Comparison of ENCODE assay signal across 8 cellular contexts in the genomic region with DNA sequence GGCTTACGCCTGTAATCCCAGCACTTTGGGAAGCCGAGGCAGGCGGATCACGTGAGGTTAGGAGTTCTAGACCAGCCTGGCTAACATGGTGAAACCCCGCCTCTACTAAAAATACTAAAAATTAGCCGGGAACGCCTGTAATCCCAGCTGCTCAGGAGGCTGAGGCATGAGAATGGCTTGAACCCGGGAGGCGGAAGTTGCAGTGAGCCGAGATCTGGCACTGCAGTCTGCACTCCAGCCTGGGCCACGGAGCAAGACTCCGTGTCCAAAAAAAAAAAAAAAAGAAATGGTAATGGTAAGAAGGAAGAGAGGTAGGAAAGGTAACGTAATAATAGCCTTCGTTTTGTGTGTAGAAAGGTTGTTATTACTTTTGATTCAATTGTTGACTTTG. TPM values are rescaled to one million over a fixed set of nuclear protein-coding genes. Genes with fewer than 3 reads are reported as not detected.
DNase-seq lines count a peak whose midpoint lies in the region; ATAC-seq, FAIRE-seq and TF ChIP-seq lines count a peak whose summit lies in the region.

No MANE protein-coding gene starts in this region.

- H3K27me3 Mint-ChIP-seq in activated naive CD8-positive, alpha-beta T cell treated with anti-CD3 and anti-CD28 coated beads, Interleukin-2, amount 50 U/mL, for 24 hours, result no peaks in the 10 kb centered on the region

- H3K27me3 ChIP-seq in heart left ventricle (no peaks in the 10 kb centered on the region), left lung (no peaks in the 10 kb centered on the region), tibial nerve (no peaks in the 10 kb centered on the region)

- TF ChIP-seq EP300 in tibial nerve (IDR thresholded peaks at IDR 0.05), result no peak

- H3K9me3 ChIP-seq in heart left ventricle (no peaks in the 10 kb centered on the region), left lung (no peaks in the 10 kb centered on the region), tibial nerve (no peaks in the 10 kb centered on the region)

- peaks cover 0 to 44% (median 43%) of the 10 kb centered on the region in 9 donors for H3K36me3 ChIP-seq in heart left ventricle
- peaks cover 0 to 37% of the 10 kb centered on the region in 2 donors for H3K36me3 ChIP-seq in left lung
- H3K36me3 ChIP-seq in tibial nerve, result peaks cover 0 to 39% (median 13%) of the 10 kb centered on the region in 3 donors

- 13 to 17% (median 14%) methylated on average over 14 of the region's 14 CpGs for WGBS in heart left ventricle, 4 donors
- 12 to 16% methylated on average over 14 of the region's 14 CpGs for WGBS in tibial nerve, 2 donors

- peaks cover 26% of the 10 kb centered on the region for H3K4me1 Mint-ChIP-seq in activated naive CD8-positive, alpha-beta T cell treated with anti-CD3 and anti-CD28 coated beads, Interleukin-2, amount 50 U/mL, for 24 hours

- H3K9me3 Mint-ChIP-seq in activated naive CD8-positive, alpha-beta T cell treated with anti-CD3 and anti-CD28 coated beads, Interleukin-2, amount 50 U/mL, for 24 hours, result no peaks in the 10 kb centered on the region

- peak overlapping the region; percentile 82 for H3K27ac Mint-ChIP-seq in activated naive CD8-positive, alpha-beta T cell treated with anti-CD3 and anti-CD28 coated beads, Interleukin-2, amount 50 U/mL, for 24 hours

- H3K4me1 ChIP-seq in heart left ventricle (peaks cover 5 to 26% (median 17%) of the 10 kb centered on the region in 12 donors), left lung (peaks cover 0 to 17% of the 10 kb centered on the region in 2 donors), tibial nerve (peaks cover 3 to 23% (median 10%) of the 10 kb centered on the region in 4 donors)

- peak overlapping the region; percentile 93 for H3K4me3 Mint-ChIP-seq in activated naive CD8-positive, alpha-beta T cell treated with anti-CD3 and anti-CD28 coated beads, Interleukin-2, amount 50 U/mL, for 24 hours

- DNase-seq in heart left ventricle (no peak), left ventricle myocardium superior (no peak), left lung (no peak), tibial nerve (ENCODE audit: low spot score in 2 of 2) (no peak), frontal cortex (ENCODE audit: low spot score in 2 of 2) (no peak), NCI-H446 treated with DMSO at 0.1 percent for 48 hours (lab: John Stamatoyannopoulos, UW) (no peak)
- no peak for DNase-seq in activated naive CD8-positive, alpha-beta T cell treated with anti-CD3 and anti-CD28 coated beads, Interleukin-2, amount 50 U/mL, for 24 hours

- no peak for FAIRE-seq in frontal cortex (lab: Jason Lieb, UNC)

- H3K27ac ChIP-seq in heart left ventricle (peak overlapping the region in 9 of 12 donors; percentile 94 to 99 (median 97)), left lung (peak overlapping the region; percentile 87 to 93), tibial nerve (peak overlapping the region in 3 of 4 donors; percentile 92 to 97 (median 97))

- intact Hi-C loops in heart left ventricle (cut with DNase I), result loop anchor here in 7 of 10 donors (2.0 to 10.0 kb wide), 8 partner anchors 38 to 237 kb away; a partner anchor contains a TSS
- intact Hi-C loops in left ventricle myocardium superior (cut with micrococcal nuclease), result no loop called here
- intact Hi-C loops in left lung (cut with DNase I), result no loop called here

- TF ChIP-seq POLR2A in heart left ventricle (IDR thresholded peaks at IDR 0.05), result no peak
- TF ChIP-seq POLR2A in tibial nerve (IDR thresholded peaks at IDR 0.05), result no peak

- H3K4me3 ChIP-seq in heart left ventricle, result peak overlapping the region; percentile 73 to 99 (median 94)
- peak overlapping the region; percentile 97 to 100 for H3K4me3 ChIP-seq in left lung
- H3K4me3 ChIP-seq in tibial nerve, result peak overlapping the region; percentile 75 to 93 (median 86)

- ATAC-seq in heart left ventricle (no peak), left ventricle myocardium superior (no peak), left lung (no peak), HG03280 (IDR thresholded peaks at IDR 0.05; ENCODE audit: unreplicated experiment) (no peak)
- no peak for ATAC-seq in activated naive CD8-positive, alpha-beta T cell treated with anti-CD3 and anti-CD28 coated beads, Interleukin-2, amount 50 U/mL, for 24 hours

- H3K36me3 Mint-ChIP-seq in activated naive CD8-positive, alpha-beta T cell treated with anti-CD3 and anti-CD28 coated beads, Interleukin-2, amount 50 U/mL, for 24 hours (ENCODE audit: low read depth), result peaks cover 41% of the 10 kb centered on the region

- no peak for TF ChIP-seq CTCF in heart left ventricle (IDR thresholded peaks at IDR 0.05)
- no peak for TF ChIP-seq CTCF in left lung (IDR thresholded peaks at IDR 0.05)
- no peak for TF ChIP-seq CTCF in tibial nerve (IDR thresholded peaks at IDR 0.05)

RNA-seq across cellular contexts. Expression of a gene that starts 1.2 kb away (rescaled TPM):
- total RNA-seq in heart left ventricle, result 10 to 100 TPM in 1 of 9 donors, 1 to 10 TPM in 8; 6.2 to 11.1 (median 8.3) TPM
- polyA plus RNA-seq in heart left ventricle, result 10 to 100 TPM in 1 of 2 donors, 1 to 10 TPM in 1; 6.8 to 16.9 TPM
- total RNA-seq in left ventricle myocardium superior, result 8.8 TPM
- total RNA-seq in left lung, result 10 to 100 TPM in 1 of 2 donors, 1 to 10 TPM in 1; 6.6 to 13.6 TPM
- 10 to 100 TPM in 2 of 4 donors, 1 to 10 TPM in 2; 7.8 to 11.3 (median 10.5) TPM for total RNA-seq in tibial nerve
- total RNA-seq in frontal cortex, result 14.7 TPM

RNA-seq across cellular contexts. Expression of a gene that starts 1.2 kb away (rescaled TPM):
- total RNA-seq in heart left ventricle (1 to 10 TPM; 4.5 to 8.1 (median 5.6) TPM), left ventricle myocardium superior (4.8 TPM), left lung (10 to 100 TPM in 1 of 2 donors, 1 to 10 TPM in 1; 8.5 to 11.5 TPM), tibial nerve (10 to 100 TPM in 1 of 4 donors, 1 to 10 TPM in 3; 6.3 to 11.5 (median 7.9) TPM), frontal cortex (31.4 TPM)
- polyA plus RNA-seq in heart left ventricle, result 1 to 10 TPM; 1.3 to 5.6 TPM

RNA-seq across cellular contexts. Expression of a gene that starts 1.5 kb away (rescaled TPM):
- total RNA-seq in heart left ventricle (1 to 10 TPM; 1.7 to 5.4 (median 4.1) TPM), left ventricle myocardium superior (2.0 TPM), left lung (under 1 TPM; 0.38 to 0.71 TPM), tibial nerve (1 to 10 TPM in 3 of 4 donors, not detected in 1; 1.2 to 5.0 (median 4.6) TPM), frontal cortex (0.82 TPM)
- 1 to 10 TPM in 1 of 2 donors, under 1 TPM in 1; 0.61 to 2.8 TPM for polyA plus RNA-seq in heart left ventricle

RNA-seq across cellular contexts. Expression of a gene that starts 39.4 kb away (rescaled TPM):
- total RNA-seq in heart left ventricle (1 to 10 TPM; 1.3 to 8.4 (median 5.5) TPM), left ventricle myocardium superior (5.2 TPM), left lung (10 to 100 TPM; 10.1 to 10.9 TPM), tibial nerve (1 to 10 TPM; 2.2 to 4.4 (median 3.0) TPM), frontal cortex (34.6 TPM)
- 1 to 10 TPM; 1.7 to 3.2 TPM for polyA plus RNA-seq in heart left ventricle

Comparison
In these comparisons a context has a peak if more than half of its experiments do, and no peak if none do; other contexts are left out.
1. intact Hi-C loops: an anchor here in heart left ventricle (2.0 to 10.0 kb wide); none called in left ventricle myocardium superior and left lung.